ENCODE assay signal across 8 cellular contexts in the genomic region with DNA sequence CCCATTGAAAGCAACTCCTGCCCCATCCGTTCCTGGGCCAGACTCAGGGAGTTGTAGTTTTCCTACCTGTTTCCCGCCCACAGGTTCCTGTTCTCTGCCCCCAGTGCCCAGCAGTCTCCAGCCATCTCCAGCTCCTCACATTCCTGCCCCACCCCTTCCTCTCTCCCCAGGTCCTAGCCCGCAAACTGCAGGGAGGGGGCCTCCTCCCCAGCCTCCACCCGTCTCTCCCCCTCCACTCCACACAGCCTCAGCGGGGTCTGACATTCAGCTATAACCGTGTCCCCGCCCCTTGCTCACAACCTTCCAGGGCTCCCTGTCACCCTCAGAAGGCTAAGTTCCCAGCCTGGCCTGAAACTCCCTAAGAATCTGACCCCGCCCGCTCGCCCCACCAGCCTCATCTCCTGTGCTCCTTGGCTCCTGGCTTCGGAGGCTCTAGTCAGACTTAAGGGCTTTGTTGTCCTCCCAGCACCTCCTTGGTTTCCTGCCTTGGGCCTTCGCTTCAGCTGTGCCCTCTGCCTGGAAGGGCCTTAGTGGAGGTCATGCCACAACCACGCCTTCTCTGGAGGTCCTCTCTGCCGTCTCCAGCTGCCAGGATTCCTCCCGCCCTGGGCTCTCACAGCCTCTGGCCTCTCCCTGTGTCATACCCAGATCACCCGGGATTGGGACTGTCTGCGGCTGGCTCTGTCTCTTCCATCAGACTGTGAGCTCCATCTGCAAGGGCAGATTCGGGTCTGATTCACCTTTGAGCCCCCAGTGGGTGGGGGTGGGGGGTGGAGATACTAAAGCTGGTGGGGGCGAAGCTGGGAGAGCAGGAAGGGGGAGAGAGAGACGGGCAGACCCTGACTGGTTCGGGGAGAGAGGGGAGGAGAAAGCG. TPM values are rescaled to one million over a fixed set of nuclear protein-coding genes. Genes with fewer than 3 reads are reported as not detected.
DNase-seq lines count a peak whose midpoint lies in the region; ATAC-seq and FAIRE-seq lines count a peak whose summit lies in the region.

No MANE protein-coding gene starts in this region.

- intact Hi-C loops in head of caudate nucleus (cut with DNase I), result no loop called here

- H3K9me3 Mint-ChIP-seq in activated naive CD4-positive, alpha-beta T cell treated with anti-CD3 and anti-CD28 coated beads, Interleukin-2, amount 50 U/mL, for 72 hours, result peaks cover 6 to 21% of the 10 kb centered on the region in 2 donors

- peaks cover 7% of the 10 kb centered on the region in 2 donors for H3K36me3 Mint-ChIP-seq in activated naive CD4-positive, alpha-beta T cell treated with anti-CD3 and anti-CD28 coated beads, Interleukin-2, amount 50 U/mL, for 72 hours

- ATAC-seq in activated naive CD4-positive, alpha-beta T cell treated with anti-CD3 and anti-CD28 coated beads, Interleukin-2, amount 50 U/mL, for 72 hours, result no peak
- ATAC-seq in GM18519 (IDR thresholded peaks at IDR 0.05; ENCODE audit: low FRiP score, unreplicated experiment), result no peak

- peak; percentile 20 for FAIRE-seq in HTR-8/SVneo (lab: Jason Lieb, UNC)

- DNase-seq in Ammon's horn (ENCODE audit: low spot score) (peak; percentile 70), HTR-8/SVneo (ENCODE audit: insufficient read length, low spot score) (peak; percentile 53), head of caudate nucleus (peak in 41 of 42 donors; percentile 32 to 80 (median 54)), nucleus accumbens (lab: John Stamatoyannopoulos, UW) (peak in 43 of 56 donors; percentile 11 to 73 (median 49)), NCI-H2171 (lab: John Stamatoyannopoulos, UW) (no peak), GF-D8 (lab: John Stamatoyannopoulos, UW) (no peak)
- DNase-seq in activated naive CD4-positive, alpha-beta T cell treated with anti-CD3 and anti-CD28 coated beads, Interleukin-2, amount 50 U/mL, for 72 hours (ENCODE audit: low spot score in 2 of 2), result no peak

- peak overlapping the region; percentile 50 to 90 for H3K27ac Mint-ChIP-seq in activated naive CD4-positive, alpha-beta T cell treated with anti-CD3 and anti-CD28 coated beads, Interleukin-2, amount 50 U/mL, for 72 hours

RNA-seq across cellular contexts. Expression of a gene that starts 5.1 kb away (rescaled TPM):
- total RNA-seq in activated naive CD4-positive, alpha-beta T cell treated with anti-CD3 and anti-CD28 coated beads, Interleukin-2, amount 50 U/mL, for 72 hours, result 10 to 100 TPM in 1 of 2 donors, 1 to 10 TPM in 1; 9.3 to 13.7 TPM

RNA-seq across cellular contexts. Expression of a gene that starts 35.8 kb away (rescaled TPM):
- total RNA-seq in activated naive CD4-positive, alpha-beta T cell treated with anti-CD3 and anti-CD28 coated beads, Interleukin-2, amount 50 U/mL, for 72 hours, result not detected

RNA-seq across cellular contexts. Expression of a gene that starts 41.4 kb away (rescaled TPM):
- total RNA-seq in activated naive CD4-positive, alpha-beta T cell treated with anti-CD3 and anti-CD28 coated beads, Interleukin-2, amount 50 U/mL, for 72 hours, result under 1 TPM in 1 of 2 donors, not detected in 1; 0.47 TPM

RNA-seq across cellular contexts. Expression of a gene that starts 57.8 kb away (rescaled TPM):
- total RNA-seq in activated naive CD4-positive, alpha-beta T cell treated with anti-CD3 and anti-CD28 coated beads, Interleukin-2, amount 50 U/mL, for 72 hours, result not detected

Comparison
In these comparisons a context has a peak if more than half of its experiments do, and no peak if none do; other contexts are left out.
1. DNase-seq: peak in Ammon's horn (single experiment), HTR-8/SVneo (single experiment), head of caudate nucleus (41 of 42) and nucleus accumbens (43 of 56); none in activated naive CD4-positive, alpha-beta T cell treated with anti-CD3 and anti-CD28 coated beads, Interleukin-2, amount 50 U/mL, for 72 hours (0 of 2), NCI-H2171 (single experiment) and GF-D8 (single experiment).